Comparison of ENCODE assay signal across 8 cellular contexts in the genomic region with DNA sequence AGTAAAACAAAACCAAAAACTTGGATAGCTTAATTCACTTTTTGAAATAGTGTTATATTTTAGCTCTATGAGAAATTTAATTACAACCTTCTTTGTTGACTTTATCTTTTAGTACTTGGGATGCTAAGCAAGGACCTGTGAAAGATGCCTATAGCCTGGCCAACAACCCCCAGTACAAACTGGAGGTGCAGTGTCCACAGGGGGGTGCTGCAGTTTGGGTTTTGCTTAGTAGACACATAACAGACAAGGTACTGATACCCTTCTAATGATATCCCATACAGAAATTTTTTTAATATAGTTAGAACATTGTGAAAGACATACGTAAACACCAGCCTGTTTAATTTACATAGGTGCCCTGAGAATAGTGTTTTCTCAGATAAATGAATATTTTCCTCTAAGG. TPM values are rescaled to one million over a fixed set of nuclear protein-coding genes. Genes with fewer than 3 reads are reported as not detected.
A peak's percentile ranks its signal among the peaks of the same experiment; 100 is the strongest.
DNase-seq lines count a peak whose midpoint lies in the region; ATAC-seq, FAIRE-seq and TF ChIP-seq lines count a peak whose summit lies in the region.

No MANE protein-coding gene starts in this region.

- TF ChIP-seq RAD21 in HCT116 (IDR thresholded peaks at IDR 0.05; ENCODE audit: low read depth) = peak; percentile 48

- peak; percentile 57 for ATAC-seq in CD4-positive, alpha-beta T cell (ENCODE audit: poor library complexity)
- ATAC-seq in HCT116 = peak; percentile 81
- ATAC-seq in activated B cell treated with CpG ODN at 0.5 μM for 24 hours (ENCODE audit: low read depth) = peak; percentile 65
- ATAC-seq in GM18868 (IDR thresholded peaks at IDR 0.05; ENCODE audit: unreplicated experiment) = no peak

- DNase-seq in CD4-positive, alpha-beta T cell = peak in 8 of 10 experiments; percentile 9 to 46 (median 33)
- DNase-seq in HCT116 (ENCODE audit: low read depth, low spot score) (peak; percentile 13), activated B cell treated with CpG ODN at 0.5 μM for 24 hours (no peak), fibroblast of peridontal ligament (ENCODE audit: extremely low read depth) (peak; percentile 15), GM12891 (ENCODE audit: insufficient read length, low spot score) (no peak), NCI-H2081 treated with DMSO at 0.1 percent for 48 hours (lab: John Stamatoyannopoulos, UW) (no peak)
- peak; percentile 30 to 34 for DNase-seq in stimulated activated CD4-positive, alpha-beta T cell treated with anti-CD3 and anti-CD28 coated beads, Interleukin-4, amount 100 ng/mL, for 4 hours

- no peak overlapping the region for H3K4me3 ChIP-seq in HCT116 (replicated peaks in 1 of 2; ENCODE audit: low read depth in 1 of 2, low read length in 2 of 2)

- no peak overlapping the region for H3K4me3 Mint-ChIP-seq in CD4-positive, alpha-beta T cell
- H3K4me3 Mint-ChIP-seq in activated B cell treated with CpG ODN at 0.5 μM for 24 hours = no peak overlapping the region

- H2AFZ ChIP-seq in HCT116 (ENCODE audit: low read depth, low read length, poor library complexity, severe bottlenecking) = no peak overlapping the region

- RAD21 ChIA-PET in HCT116 (lab: Charles Lee; ENCODE audit: low non-redundant PET in 1 of 2, low total read pairs in 2 of 2, uncharacterized antibody in 2 of 2, unreplicated experiment in 2 of 2) = no interaction called here

- no peaks in the 10 kb centered on the region for H4K20me1 ChIP-seq in HCT116 (ENCODE audit: insufficient read depth)

- BruUV-seq in HCT116 (replicated peaks; lab: Mats Ljungman, UMichigan) = no TSS peak

- H3K36me3 ChIP-seq in HCT116 (ENCODE audit: control insufficient read depth in 1 of 2, insufficient read depth in 2 of 2, low read length in 2 of 2) = peaks cover 21 to 33% of the 10 kb centered on the region in 2 experiments; a peak in 3 of 4 replicates

- no peak for FAIRE-seq in GM12891 (lab: Jason Lieb, UNC)

- H3K4me1 Mint-ChIP-seq in CD4-positive, alpha-beta T cell (ENCODE audit: low read depth) = peaks cover 6% of the 10 kb centered on the region
- H3K4me1 Mint-ChIP-seq in activated B cell treated with CpG ODN at 0.5 μM for 24 hours = no peaks in the 10 kb centered on the region

- H3K36me3 Mint-ChIP-seq in CD4-positive, alpha-beta T cell (ENCODE audit: low read depth) = peaks cover 87% of the 10 kb centered on the region
- H3K36me3 Mint-ChIP-seq in activated B cell treated with CpG ODN at 0.5 μM for 24 hours (ENCODE audit: low read depth) = peaks cover 64% of the 10 kb centered on the region

- no peak for TF ChIP-seq POLR2A in HCT116 (IDR thresholded peaks at IDR 0.05; ENCODE audit: borderline replicate concordance, extremely low read depth, insufficient read depth, insufficient read length)
- no peak for TF ChIP-seq POLR2A in GM12891 (IDR thresholded peaks at IDR 0.05; ENCODE audit: low read depth, low read length)

- no peaks in the 10 kb centered on the region for H3K27me3 Mint-ChIP-seq in CD4-positive, alpha-beta T cell
- H3K27me3 Mint-ChIP-seq in activated B cell treated with CpG ODN at 0.5 μM for 24 hours = no peaks in the 10 kb centered on the region

- no peak overlapping the region for H3K4me2 ChIP-seq in HCT116 (ENCODE audit: low read length)

- H3K79me2 ChIP-seq in HCT116 (ENCODE audit: insufficient read depth, low read length) = no peaks in the 10 kb centered on the region

- CTCF ChIA-PET in CD4-positive, alpha-beta T cell (lab: Charles Lee) = interaction anchor here (0.7 to 1.4 kb wide), 2 partner anchors 39 to 56 kb away, joined by 3 to 5 read pairs; no protein-coding TSS in a partner anchor
- CTCF ChIA-PET in HCT116 (lab: Charles Lee) (no interaction called here), activated B cell treated with CpG ODN at 0.5 μM for 24 hours (lab: Charles Lee) (interaction anchor here (1.0 to 4.0 kb wide), 5 partner anchors 19 to 165 kb away, joined by 3 to 21 read pairs (median 4); no protein-coding TSS in a partner anchor)

- no peaks in the 10 kb centered on the region for H3K4me1 ChIP-seq in HCT116 (ENCODE audit: control insufficient read depth in 1 of 2, insufficient read depth in 2 of 2, low read length in 2 of 2)

- no peaks in the 10 kb centered on the region for H3K9me3 ChIP-seq in CD4-positive, alpha-beta T cell (ENCODE audit: control insufficient read depth, low read length)
- no peaks in the 10 kb centered on the region for H3K9me3 ChIP-seq in HCT116 (ENCODE audit: control insufficient read depth in 1 of 2, insufficient read depth in 1 of 2, low read depth in 1 of 2, low read length in 2 of 2)

- TF ChIP-seq CTCF in CD4-positive, alpha-beta T cell (IDR thresholded peaks at IDR 0.05) = peak; percentile 18
- peak; percentile 39 to 53 (median 46); a peak in 5 of 6 replicates for TF ChIP-seq CTCF in HCT116 (IDR thresholded peaks at IDR 0.05 in 2 of 3, conservative IDR thresholded peaks at IDR 0.05 in 1 of 3; ENCODE audit: borderline replicate concordance in 1 of 3, insufficient read depth in 1 of 3, low read depth in 2 of 3, low read length in 2 of 3)
- no peak for TF ChIP-seq CTCF in activated B cell treated with CpG ODN at 0.5 μM for 24 hours (IDR thresholded peaks at IDR 0.05)

- intact Hi-C loops in CD4-positive, alpha-beta T cell (cut with DNase I, micrococcal nuclease) = no loop called here
- intact Hi-C loops in HCT116 (cut with micrococcal nuclease) (no loop called here), activated B cell treated with CpG ODN at 0.5 μM for 24 hours (cut with micrococcal nuclease) (loop anchor here (1.0 to 2.0 kb wide), 3 partner anchors 15 to 316 kb away; no protein-coding TSS in a partner anchor)

- no peak overlapping the region for H3K27ac ChIP-seq in CD4-positive, alpha-beta T cell (ENCODE audit: low read depth, low read length)
- H3K27ac ChIP-seq in HCT116 (ENCODE audit: low read depth, low read length) = no peak overlapping the region

- POLR2A ChIA-PET in CD4-positive, alpha-beta T cell (lab: Charles Lee) = no interaction called here
- POLR2A ChIA-PET in HCT116 (lab: Charles Lee) = no interaction called here
- POLR2A ChIA-PET in activated B cell treated with CpG ODN at 0.5 μM for 24 hours (lab: Charles Lee) = no interaction called here

- H3K9ac ChIP-seq in HCT116 (ENCODE audit: low read length) = no peak overlapping the region

- no peaks in the 10 kb centered on the region for H3K27me3 ChIP-seq in CD4-positive, alpha-beta T cell (ENCODE audit: control insufficient read depth, insufficient read depth, low read length)
- H3K27me3 ChIP-seq in HCT116 (ENCODE audit: insufficient read depth, low read length) = no peaks in the 10 kb centered on the region

- no peaks in the 10 kb centered on the region for H3K9me3 Mint-ChIP-seq in CD4-positive, alpha-beta T cell
- H3K9me3 Mint-ChIP-seq in activated B cell treated with CpG ODN at 0.5 μM for 24 hours = no peaks in the 10 kb centered on the region

- no peaks in the 10 kb centered on the region for H3K9me2 ChIP-seq in HCT116 (ENCODE audit: insufficient read depth)

- no peak overlapping the region for H3K27ac Mint-ChIP-seq in CD4-positive, alpha-beta T cell
- H3K27ac Mint-ChIP-seq in activated B cell treated with CpG ODN at 0.5 μM for 24 hours = no peak overlapping the region

TF ChIP-seq in HCT116, 20 proteins besides CTCF, POLR2A, EP300 and RAD21 (continues in another document):
- no peak for TF ChIP-seq YY1 (IDR thresholded peaks at IDR 0.05; ENCODE audit: extremely low read depth, insufficient replicate concordance, low read depth, low read length)
- TF ChIP-seq TCF7L2 (IDR thresholded peaks at IDR 0.05; ENCODE audit: borderline replicate concordance, extremely low read depth, insufficient read depth, insufficient read length) = no peak
- no peak for TF ChIP-seq JUND (IDR thresholded peaks at IDR 0.05)

TF ChIP-seq in GM12891, 5 proteins besides CTCF, POLR2A, EP300 and RAD21:
- no peak for TF ChIP-seq SPI1 (IDR thresholded peaks at IDR 0.05; ENCODE audit: low read depth, low read length)
- no peak for TF ChIP-seq POLR2AphosphoS5 (IDR thresholded peaks at IDR 0.05; ENCODE audit: low read depth, low read length)
- TF ChIP-seq TAF1 (IDR thresholded peaks at IDR 0.05; ENCODE audit: low read depth, low read length) = no peak
- TF ChIP-seq PAX5 (IDR thresholded peaks at IDR 0.05; ENCODE audit: insufficient read depth, low read length, severe bottlenecking) = no peak
- TF ChIP-seq POU2F2 (IDR thresholded peaks at IDR 0.05; ENCODE audit: low read depth, low read length) = no peak

RNA-seq across cellular contexts. Expression of a gene that starts 35.3 kb away (rescaled TPM):
- 10 to 100 TPM; 64.7 to 69.4 TPM for total RNA-seq in CD4-positive, alpha-beta T cell
- total RNA-seq in HCT116 (2021; ENCODE audit: unreplicated experiment) (27.7 TPM), activated B cell treated with CpG ODN at 0.5 μM for 24 hours (35.0 and 45.1 TPM in 2 replicates)
- polyA plus RNA-seq in HCT116 (2012) = 9.7 and 11.2 TPM in 2 replicates
- 7.5 TPM for polyA plus RNA-seq in GM12891 (2012; ENCODE audit: low read depth, missing spikeins)

Comparison
In these comparisons a context has a peak if more than half of its experiments do, and no peak if none do; other contexts are left out.
1. DNase-seq: peak in CD4-positive, alpha-beta T cell (8 of 10), HCT116 (single experiment), fibroblast of peridontal ligament (single experiment) and stimulated activated CD4-positive, alpha-beta T cell treated with anti-CD3 and anti-CD28 coated beads, Interleukin-4, amount 100 ng/mL, for 4 hours (2 of 2); none in activated B cell treated with CpG ODN at 0.5 μM for 24 hours (single experiment), GM12891 (single experiment) and NCI-H2081 treated with DMSO at 0.1 percent for 48 hours (single experiment).